In the genomic region with DNA sequence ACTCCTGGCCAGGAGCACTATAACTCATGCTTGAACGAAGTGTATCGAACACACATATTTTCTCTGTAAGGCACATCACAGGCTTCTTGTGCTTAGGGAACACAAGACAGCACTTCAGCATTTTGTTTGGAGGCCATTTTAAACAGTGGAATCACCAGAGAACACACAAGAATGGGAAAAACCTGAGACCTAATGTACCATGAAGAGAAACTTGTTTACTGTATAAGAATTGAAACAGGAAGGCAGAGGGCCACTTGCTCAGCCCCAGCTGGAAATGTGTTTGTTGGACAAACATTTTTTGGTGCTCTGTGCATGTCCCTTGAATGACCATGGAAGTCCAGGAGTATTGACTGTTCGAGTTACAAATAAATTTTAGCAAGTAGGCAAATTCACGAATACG, we compare ENCODE assay signal across 15 cellular contexts. TPM values are rescaled to one million over a fixed set of nuclear protein-coding genes. Genes with fewer than 3 reads are reported as not detected.
DNase-seq lines count a peak whose midpoint lies in the region; ATAC-seq and TF ChIP-seq lines count a peak whose summit lies in the region.
"Had no signal": no experiment of that assay in that cellular context is flagged by ENCODE, and none has a peak within 500 bp of the region (broad histone marks: within the 10 kb centered on the region; RNA-seq: fewer than 3 reads in every experiment).

No MANE protein-coding gene starts in this region.

- H3K4me3 ChIP-seq in DOHH2 (ENCODE audit: low read length) (no peak overlapping the region), mammary epithelial cell (replicated peaks in 1 of 3; ENCODE audit: insufficient read depth in 1 of 3, low read depth in 2 of 3, low read length in 3 of 3) (no peak overlapping the region)
- H3K4me3 ChIP-seq: testis had no signal

- H3K4me2 ChIP-seq in DOHH2 (ENCODE audit: low read length) (0 out of 2 replicates have a peak overlapping the region, but pooled peaks have one; percentile 3), mammary epithelial cell (ENCODE audit: insufficient read depth, low read depth, low read length) (no peak overlapping the region)

- dilution Hi-C loops in mammary epithelial cell (cut with HindIII; ENCODE audit: low sequenced_read_pairs), result loop anchor here (5.0 kb wide), 1 partner anchor 33 kb away; no protein-coding TSS in a partner anchor

- H3K27ac ChIP-seq in DOHH2 (ENCODE audit: low read depth, low read length) (no peak overlapping the region), mammary epithelial cell (ENCODE audit: insufficient read depth, low read depth, low read length) (no peak overlapping the region)
- H3K27ac ChIP-seq: testis had no signal

- H3K27me3 ChIP-seq in DOHH2 (ENCODE audit: control insufficient read depth, low read length) (no peaks in the 10 kb centered on the region), mammary epithelial cell (ENCODE audit: insufficient read depth, low read length) (no peaks in the 10 kb centered on the region)
- H3K27me3 ChIP-seq: testis had no signal

- no peaks in the 10 kb centered on the region for H4K20me1 ChIP-seq in DOHH2 (ENCODE audit: control insufficient read depth, insufficient read depth, low read depth, low read length)
- H4K20me1 ChIP-seq in mammary epithelial cell (ENCODE audit: insufficient read depth, low read length), result no peaks in the 10 kb centered on the region

- in situ Hi-C loops in mammary epithelial cell (cut with MboI; ENCODE audit: low sequenced_read_pairs in 2 of 2), result no loop called here

- WGBS in mammary epithelial cell (ENCODE audit: low coverage, missing lambda C conversion rate), result 81% methylated on average over 5 of the region's 5 CpGs

- H3K79me2 ChIP-seq in DOHH2 (ENCODE audit: control insufficient read depth, low read length) (peaks cover 73% of the 10 kb centered on the region), mammary epithelial cell (ENCODE audit: insufficient read depth, low read length) (peaks cover 79% of the 10 kb centered on the region)

- no TSS peak for BruUV-seq in mammary epithelial cell (replicated peaks; lab: Mats Ljungman, UMichigan)

- no peaks in the 10 kb centered on the region for H3K36me3 ChIP-seq in DOHH2 (ENCODE audit: control insufficient read depth, low read length)
- H3K36me3 ChIP-seq in mammary epithelial cell (ENCODE audit: insufficient read depth, low read length), result no peaks in the 10 kb centered on the region

- DNase-seq in erythroblast (lab: John Stamatoyannopoulos, UW), result peak; percentile 68 to 84
- no peak for DNase-seq in mammary epithelial cell
- DNase-seq in SHP77 treated with DMSO at 0.1 percent for 48 hours (lab: John Stamatoyannopoulos, UW), result no peak
- DNase-seq: activated CD4-positive, alpha-beta T cell treated with anti-CD3 and anti-CD28 coated beads for 1 hour; KBM-7; kidney; NCI-H146; NCI-H526; RPMI8226; testis had no signal

- ATAC-seq in GM21360 (IDR thresholded peaks at IDR 0.05; ENCODE audit: unreplicated experiment) (peak; percentile 50), HG03159 (IDR thresholded peaks at IDR 0.05; ENCODE audit: unreplicated experiment) (peak; percentile 34), GM19467 (IDR thresholded peaks at IDR 0.05; ENCODE audit: unreplicated experiment) (no peak), SK-N-SH treated with all-trans-retinoic acid at 6 μM for 48 hours (no peak)

- H3K4me1 ChIP-seq in DOHH2 (ENCODE audit: control insufficient read depth, low read length), result peaks cover 31% of the 10 kb centered on the region
- H3K4me1 ChIP-seq in mammary epithelial cell (ENCODE audit: insufficient read depth, low read length), result peaks cover 7% of the 10 kb centered on the region
- H3K4me1 ChIP-seq: testis had no signal

- intact Hi-C loops in mammary epithelial cell (cut with micrococcal nuclease), result no loop called here

- H3F3A ChIP-seq in DOHH2 (ENCODE audit: control insufficient read depth, insufficient read depth), result no peaks in the 10 kb centered on the region

- H2AFZ ChIP-seq in mammary epithelial cell (ENCODE audit: low read depth, low read length), result no peak overlapping the region

- no peaks in the 10 kb centered on the region for H3K9me2 ChIP-seq in DOHH2 (replicated peaks; ENCODE audit: control insufficient read depth, low read length)

- H3K9ac ChIP-seq in mammary epithelial cell (ENCODE audit: insufficient read depth, low read length), result no peak overlapping the region

- CTCF ChIA-PET in mammary epithelial cell (lab: Charles Lee; ENCODE audit: low non-redundant PET), result no interaction called here

- H3K9me3 ChIP-seq in DOHH2 (ENCODE audit: control insufficient read depth, insufficient read depth, low read length) (no peaks in the 10 kb centered on the region), mammary epithelial cell (replicated peaks; ENCODE audit: insufficient read depth, low read length) (no peaks in the 10 kb centered on the region)
- H3K9me3 ChIP-seq: testis had no signal

- no peak for TF ChIP-seq CTCF in DOHH2 (IDR thresholded peaks at IDR 0.05; ENCODE audit: low read depth, low read length, poor library complexity, severe bottlenecking)
- TF ChIP-seq CTCF in mammary epithelial cell (conservative IDR thresholded peaks at IDR 0.05 in 1 of 2, IDR thresholded peaks at IDR 0.05 in 1 of 2; ENCODE audit: extremely low read depth in 1 of 2, insufficient read depth in 1 of 2, low read depth in 1 of 2, low read length in 2 of 2), result no peak

- no peak for TF ChIP-seq POLR2A in erythroblast (IDR thresholded peaks at IDR 0.05; ENCODE audit: low read length)

TF ChIP-seq in SK-N-SH treated with all-trans-retinoic acid at 6 μM for 48 hours, 23 proteins besides CTCF, POLR2A, EP300 and RAD21:
- TF ChIP-seq TCF4 (CRISPR knock-in tag; IDR thresholded peaks at IDR 0.05; ENCODE audit: borderline replicate concordance) (no peak), ZNF70 (CRISPR knock-in tag; IDR thresholded peaks at IDR 0.05) (no peak), RARB (CRISPR knock-in tag; IDR thresholded peaks at IDR 0.05) (no peak)
- TF ChIP-seq, protein P1, sequence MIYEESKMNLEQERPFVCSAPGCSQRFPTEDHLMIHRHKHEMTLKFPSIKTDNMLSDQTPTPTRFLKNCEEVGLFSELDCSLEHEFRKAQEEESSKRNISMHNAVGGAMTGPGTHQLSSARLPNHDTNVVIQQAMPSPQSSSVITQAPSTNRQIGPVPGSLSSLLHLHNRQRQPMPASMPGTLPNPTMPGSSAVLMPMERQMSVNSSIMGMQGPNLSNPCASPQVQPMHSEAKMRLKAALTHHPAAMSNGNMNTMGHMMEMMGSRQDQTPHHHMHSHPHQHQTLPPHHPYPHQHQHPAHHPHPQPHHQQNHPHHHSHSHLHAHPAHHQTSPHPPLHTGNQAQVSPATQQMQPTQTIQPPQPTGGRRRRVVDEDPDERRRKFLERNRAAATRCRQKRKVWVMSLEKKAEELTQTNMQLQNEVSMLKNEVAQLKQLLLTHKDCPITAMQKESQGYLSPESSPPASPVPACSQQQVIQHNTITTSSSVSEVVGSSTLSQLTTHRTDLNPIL (CRISPR knock-in tag; IDR thresholded peaks at IDR 0.05; ENCODE audit: low read depth), result no peak

RNA-seq across cellular contexts. Expression of a gene that starts 47.5 kb away (rescaled TPM):
- total RNA-seq in mammary epithelial cell, result 10 to 100 TPM; 23.4 to 47.2 TPM
- polyA plus RNA-seq in mammary epithelial cell, result 16.4 TPM
- 28.6 TPM for polyA minus RNA-seq in mammary epithelial cell

Comparison
In these comparisons a context has a peak if more than half of its experiments do, and no peak if none do; other contexts are left out.
1. ATAC-seq: peak in GM21360 (single experiment) and HG03159 (single experiment); none in GM19467 (single experiment) and SK-N-SH treated with all-trans-retinoic acid at 6 μM for 48 hours (single experiment).
2. DNase-seq: peak in erythroblast (2 of 2); none in mammary epithelial cell (single experiment) and SHP77 treated with DMSO at 0.1 percent for 48 hours (single experiment).